8 cellular contexts compared by ENCODE assay signal in the genomic region with DNA sequence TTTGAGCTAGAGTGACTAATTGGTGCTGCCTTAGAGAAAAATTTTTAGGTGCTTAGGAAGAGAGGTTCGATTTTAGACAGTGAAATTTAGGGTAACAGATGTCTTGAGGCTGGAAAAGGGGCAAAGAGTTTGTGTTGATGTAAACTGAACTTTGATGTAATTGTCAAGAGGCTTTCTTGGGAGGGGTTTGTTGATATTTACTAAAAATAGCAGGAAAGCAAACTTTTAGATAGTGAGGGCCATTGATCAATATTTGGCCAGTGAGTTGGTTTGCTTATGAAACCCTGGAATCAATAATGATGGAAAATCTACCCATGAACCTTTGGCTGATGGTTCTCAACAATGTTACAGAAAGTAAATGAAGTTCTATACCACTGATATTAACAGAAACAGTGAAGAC.
"Had no signal": no experiment of that assay in that cellular context is flagged by ENCODE, and none has a peak within 500 bp of the region (broad histone marks: within the 10 kb centered on the region; RNA-seq: fewer than 3 reads in every experiment).

No MANE protein-coding gene starts in this region.

- H3K4me3 ChIP-seq: GM12878 had no signal

- FAIRE-seq: G401.6, GM12878, GM12891, GM12892, GM18507, GM19239 had no signal

- DNase-seq: GDM1, GF-D8 had no signal

- ATAC-seq: GM12878 had no signal
